Comparison of ENCODE assay signal across 8 cellular contexts in the genomic region with DNA sequence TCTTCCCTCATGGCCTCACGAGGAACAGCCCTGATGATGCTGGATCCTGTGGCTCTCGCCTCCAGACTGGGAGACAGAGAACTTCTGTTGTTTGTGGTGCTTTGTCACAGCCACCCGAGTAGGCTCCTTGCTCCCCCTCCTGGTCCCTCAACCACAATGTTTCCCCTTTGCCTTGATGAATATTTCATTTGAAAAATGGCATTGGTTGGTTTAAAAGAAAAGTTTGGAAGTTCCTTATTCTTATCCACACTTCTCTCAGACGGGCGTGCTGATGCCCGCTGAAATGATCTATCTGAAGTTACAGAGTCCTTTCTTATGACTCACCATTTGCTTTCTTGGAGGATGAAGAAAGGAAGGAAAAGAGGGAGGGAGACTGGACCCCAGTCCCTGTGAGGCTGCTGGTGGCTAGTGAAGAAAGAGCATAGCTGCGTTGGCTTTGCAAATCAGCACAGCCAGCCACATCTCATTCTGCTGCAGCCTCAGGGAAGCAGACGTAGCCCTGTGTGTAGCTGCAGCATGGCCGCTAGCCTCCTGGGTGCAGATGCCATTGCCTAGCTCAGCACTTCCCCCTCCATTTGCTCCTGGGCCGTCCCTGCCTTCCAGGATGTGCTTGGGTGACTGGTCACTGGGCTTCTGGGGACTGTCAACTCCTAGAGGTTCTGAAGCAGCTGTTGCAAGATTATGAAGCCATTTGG.
DNase-seq lines count a peak whose midpoint lies in the region; ATAC-seq and TF ChIP-seq lines count a peak whose summit lies in the region.

No MANE protein-coding gene starts in this region.

- ATAC-seq in omental fat pad (ENCODE audit: low FRiP score) = peak; percentile 77
- ATAC-seq in HG02852 (IDR thresholded peaks at IDR 0.05; ENCODE audit: unreplicated experiment) = no peak

- no peak for TF ChIP-seq CTCF in omental fat pad (IDR thresholded peaks at IDR 0.05)

- DNase-seq in DMS 273 (lab: John Stamatoyannopoulos, UW; ENCODE audit: unreplicated experiment) = peak; percentile 57
- DNase-seq in DMS 273 treated with DMSO at 0.1 percent for 48 hours (lab: John Stamatoyannopoulos, UW) = no peak
- peak; percentile 58 for DNase-seq in NCI-H748 (lab: John Stamatoyannopoulos, UW; ENCODE audit: unreplicated experiment)
- peak; percentile 37 for DNase-seq in activated T-cell treated with anti-CD3 and anti-CD28 coated beads for 4 hours
- peak; percentile 58 for DNase-seq in fibroblast of peridontal ligament (ENCODE audit: extremely low read depth)
- DNase-seq in omental fat pad (ENCODE audit: low spot score) = no peak
- DNase-seq in NCI-H526 treated with DMSO at 0.1 percent for 48 hours (lab: John Stamatoyannopoulos, UW) = no peak

Comparison
In these comparisons a context has a peak if more than half of its experiments do, and no peak if none do; other contexts are left out.
1. DNase-seq: peak in DMS 273 (single experiment), NCI-H748 (single experiment), activated T-cell treated with anti-CD3 and anti-CD28 coated beads for 4 hours (single experiment) and fibroblast of peridontal ligament (single experiment); none in DMS 273 treated with DMSO at 0.1 percent for 48 hours (single experiment), omental fat pad (single experiment) and NCI-H526 treated with DMSO at 0.1 percent for 48 hours (single experiment).